In the genomic region with DNA sequence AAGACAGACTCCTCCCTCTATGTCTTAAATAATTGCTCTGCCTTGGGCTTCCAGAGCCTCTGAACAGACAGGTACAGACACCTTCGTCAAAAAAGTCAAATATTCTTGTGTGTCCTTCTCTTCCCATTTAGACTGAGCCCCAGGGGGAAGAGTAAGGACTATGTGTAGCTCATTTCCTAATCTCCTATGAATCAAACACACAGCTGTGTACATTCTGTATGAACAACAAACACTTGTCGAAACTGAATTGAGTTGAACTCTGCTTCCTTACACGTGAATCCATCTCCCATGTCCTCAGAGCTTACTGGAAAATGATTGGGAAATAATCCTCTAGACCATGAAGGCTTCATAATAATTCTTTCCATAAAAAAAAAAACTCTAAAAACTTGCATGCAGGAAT, we compare ENCODE assay signal across 16 cellular contexts.
"Had no signal": no experiment of that assay in that cellular context is flagged by ENCODE, and none has a peak within 500 bp of the region (broad histone marks: within the 10 kb centered on the region; RNA-seq: fewer than 3 reads in every experiment).

No MANE protein-coding gene starts in this region.

- H3K27me3 ChIP-seq: vagina had no signal

- H3K9me3 ChIP-seq: vagina had no signal

- ATAC-seq: activated CD4-positive, alpha-beta T cell treated with anti-CD3 and anti-CD28 coated beads for 36 hours; activated CD8-positive, alpha-beta T cell treated with anti-CD3 and anti-CD28 coated beads for 36 hours; activated naive CD8-positive, alpha-beta T cell treated with anti-CD3 and anti-CD28 coated beads, Interleukin-2, amount 50 U/mL, for 24 hours; effector memory CD8-positive, alpha-beta T cell; gastroesophageal sphincter; naive thymus-derived CD4-positive, alpha-beta T cell had no signal

- H3K4me1 ChIP-seq: gastroesophageal sphincter, vagina had no signal

- H3K36me3 ChIP-seq: gastroesophageal sphincter, vagina, WERI-Rb-1 had no signal

- DNase-seq: activated CD4-positive, alpha-beta T cell treated with anti-CD3 and anti-CD28 coated beads for 36 hours; activated CD8-positive, alpha-beta memory T cell treated with anti-CD3 and anti-CD28 coated beads, Interleukin-2, amount 50 U/mL, for 4 hours; activated CD8-positive, alpha-beta T cell treated with anti-CD3 and anti-CD28 coated beads for 36 hours; activated naive CD4-positive, alpha-beta T cell; activated naive CD8-positive, alpha-beta T cell treated with anti-CD3 and anti-CD28 coated beads, Interleukin-2, amount 50 U/mL, for 24 hours; central memory CD4-positive, alpha-beta T cell; effector memory CD8-positive, alpha-beta T cell; kidney glomerular epithelial cell; naive thymus-derived CD4-positive, alpha-beta T cell; retina; T-helper 1 cell; WERI-Rb-1 had no signal

- H3K4me3 ChIP-seq: gastroesophageal sphincter, lung, skin epidermis, vagina had no signal

- H3K27ac ChIP-seq: gastroesophageal sphincter, skin epidermis, vagina, WERI-Rb-1 had no signal
